In the genomic region with DNA sequence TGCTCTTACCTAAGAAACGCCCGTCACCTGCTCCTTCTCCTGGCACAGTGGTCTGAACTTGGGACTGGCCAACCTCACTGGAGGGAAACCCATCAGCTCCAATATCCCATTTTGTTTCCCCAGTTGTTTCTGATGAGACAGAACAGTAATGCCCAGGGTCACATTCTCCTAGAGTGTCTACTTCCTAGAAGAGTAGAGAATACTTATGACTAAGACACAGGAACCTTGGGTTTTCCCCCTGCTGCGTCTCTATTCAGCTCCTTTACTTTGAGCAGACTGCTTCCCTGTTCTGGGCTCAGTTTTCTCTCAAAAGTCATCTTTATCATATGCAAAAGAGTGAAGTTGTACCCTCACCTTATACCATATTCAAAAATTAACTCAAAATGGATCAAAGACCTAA, we compare ENCODE assay signal across 12 cellular contexts.
DNase-seq lines count a peak whose midpoint lies in the region; ATAC-seq lines count a peak whose summit lies in the region.
"Had no signal": no experiment of that assay in that cellular context is flagged by ENCODE, and none has a peak within 500 bp of the region (broad histone marks: within the 10 kb centered on the region; RNA-seq: fewer than 3 reads in every experiment).

No MANE protein-coding gene starts in this region.

- ATAC-seq in HG03135 (IDR thresholded peaks at IDR 0.05; ENCODE audit: unreplicated experiment) (no peak), HG03139 (IDR thresholded peaks at IDR 0.05; ENCODE audit: unreplicated experiment) (no peak)
- ATAC-seq: A549, GM23338 had no signal

- no peaks in the 10 kb centered on the region for H3K36me3 ChIP-seq in BLaER1
- no peaks in the 10 kb centered on the region for H3K36me3 ChIP-seq in BLaER1 treated with 17β-estradiol and CSF1 and Interleukin-3, amounts not matched to agents 10 nM and 100 nM

- no peaks in the 10 kb centered on the region for H3K9me3 ChIP-seq in BLaER1
- no peaks in the 10 kb centered on the region for H3K9me3 ChIP-seq in BLaER1 treated with 17β-estradiol and CSF1 and Interleukin-3, amounts not matched to agents 10 nM and 100 nM (replicated peaks in 1 of 11)
- H3K9me3 ChIP-seq: A549 had no signal

- H3K27me3 ChIP-seq in BLaER1 = no peaks in the 10 kb centered on the region
- H3K27me3 ChIP-seq in BLaER1 treated with 17β-estradiol and CSF1 and Interleukin-3, amounts not matched to agents 10 nM and 100 nM = no peaks in the 10 kb centered on the region

- peak overlapping the region; percentile 79; the same call in 1 of the 2 replicates for H3K4me2 ChIP-seq in BLaER1
- H3K4me2 ChIP-seq in BLaER1 treated with 17β-estradiol and CSF1 and Interleukin-3, amounts not matched to agents 10 nM and 100 nM = peak overlapping the region in 9 of 11 experiments; percentile 19 to 87 (median 74); a peak in 11 of 22 replicates
- H3K4me2 ChIP-seq: A549, GM23338 had no signal

- H3K27ac ChIP-seq in BLaER1 = no peak overlapping the region
- no peak overlapping the region for H3K27ac ChIP-seq in BLaER1 treated with 17β-estradiol and CSF1 and Interleukin-3, amounts not matched to agents 10 nM and 100 nM
- H3K27ac ChIP-seq: A549 had no signal

- peak; percentile 43 for DNase-seq in dermis blood vessel endothelial cell
- DNase-seq in kidney tubule cell (ENCODE audit: low spot score) = peak; percentile 37
- DNase-seq: CD4-positive, CD25-positive, alpha-beta regulatory T cell; DMS53; H7; IMR-90 had no signal

- H3K4me3 ChIP-seq in BLaER1 = no peak overlapping the region
- H3K4me3 ChIP-seq in BLaER1 treated with 17β-estradiol and CSF1 and Interleukin-3, amounts not matched to agents 10 nM and 100 nM = no peak overlapping the region
- H3K4me3 ChIP-seq: A549, GM23338 had no signal

- H4K20me1 ChIP-seq in BLaER1 = no peaks in the 10 kb centered on the region
- H4K20me1 ChIP-seq in BLaER1 treated with 17β-estradiol and CSF1 and Interleukin-3, amounts not matched to agents 10 nM and 100 nM = no peaks in the 10 kb centered on the region

- peaks cover 61% of the 10 kb centered on the region for H3K4me1 ChIP-seq in BLaER1
- peaks cover 27 to 57% (median 48%) of the 10 kb centered on the region in 10 experiments for H3K4me1 ChIP-seq in BLaER1 treated with 17β-estradiol and CSF1 and Interleukin-3, amounts not matched to agents 10 nM and 100 nM
- H3K4me1 ChIP-seq: A549 had no signal

- H3K9ac ChIP-seq in BLaER1 = no peak overlapping the region
- H3K9ac ChIP-seq in BLaER1 treated with 17β-estradiol and CSF1 and Interleukin-3, amounts not matched to agents 10 nM and 100 nM = no peak overlapping the region
